23 cellular contexts compared by ENCODE assay signal in genomic region chr6:128964233-128964755, GRCh38.
"Had no signal": no experiment of that assay in that cellular context is flagged by ENCODE, and none has a peak within 500 bp of the region (broad histone marks: within the 10 kb centered on the region; RNA-seq: fewer than 3 reads in every experiment).

No MANE protein-coding gene starts in this region.

- DNase-seq: activated CD4-positive, alpha-beta T cell treated with anti-CD3 and anti-CD28 coated beads, Interleukin-2, amount 10 ng/mL, durations not matched to agents 24 days and 14 days; activated CD8-positive, alpha-beta memory T cell treated with anti-CD3 and anti-CD28 coated beads, Interleukin-2, amount 10 ng/mL, durations not matched to agents 7 days and 5 days; activated CD8-positive, alpha-beta T cell treated with anti-CD3 and anti-CD28 coated beads for 36 hours; activated effector memory CD4-positive, alpha-beta T cell treated with anti-CD3 and anti-CD28 coated beads, Interleukin-2, amount 50 U/mL, for 16 hours; activated naive CD4-positive, alpha-beta T cell treated with anti-CD3 and anti-CD28 coated beads, Interleukin-2, amount 10 ng/mL, durations not matched to agents 7 days and 5 days; activated T-cell treated with anti-CD3 and anti-CD28 coated beads for 4 hours; anterior cingulate cortex; central memory CD4-positive, alpha-beta T cell; dorsolateral prefrontal cortex; foreskin melanocyte; kidney; lower lobe of right lung; mesendoderm; mucosa of descending colon; naive B cell; occipital lobe; right lobe of liver; small intestine; stimulated activated CD4-positive, alpha-beta T cell treated with anti-CD3 and anti-CD28 coated beads, Interleukin-15, amount 100 ng/mL, for 24 hours; T-cell; transverse colon had no signal

- ATAC-seq: activated CD4-positive, CD25-positive, alpha-beta regulatory T cell treated with anti-CD3 and anti-CD28 coated beads, Interleukin-2, amount 50 U/mL, for 24 hours; activated CD8-positive, alpha-beta memory T cell treated with anti-CD3 and anti-CD28 coated beads, Interleukin-2, amount 10 ng/mL, durations not matched to agents 7 days and 5 days; activated CD8-positive, alpha-beta T cell treated with anti-CD3 and anti-CD28 coated beads for 36 hours; lower lobe of right lung; mucosa of descending colon; right lobe of liver; stimulated activated memory B cell treated with anti-CD40 and anti-IgM and Interleukin-4, amounts not matched to agents 10 μg/mL and 1 μg/mL and 100 μg/mL, for 72 hours; T-cell had no signal
